In the genomic region with DNA sequence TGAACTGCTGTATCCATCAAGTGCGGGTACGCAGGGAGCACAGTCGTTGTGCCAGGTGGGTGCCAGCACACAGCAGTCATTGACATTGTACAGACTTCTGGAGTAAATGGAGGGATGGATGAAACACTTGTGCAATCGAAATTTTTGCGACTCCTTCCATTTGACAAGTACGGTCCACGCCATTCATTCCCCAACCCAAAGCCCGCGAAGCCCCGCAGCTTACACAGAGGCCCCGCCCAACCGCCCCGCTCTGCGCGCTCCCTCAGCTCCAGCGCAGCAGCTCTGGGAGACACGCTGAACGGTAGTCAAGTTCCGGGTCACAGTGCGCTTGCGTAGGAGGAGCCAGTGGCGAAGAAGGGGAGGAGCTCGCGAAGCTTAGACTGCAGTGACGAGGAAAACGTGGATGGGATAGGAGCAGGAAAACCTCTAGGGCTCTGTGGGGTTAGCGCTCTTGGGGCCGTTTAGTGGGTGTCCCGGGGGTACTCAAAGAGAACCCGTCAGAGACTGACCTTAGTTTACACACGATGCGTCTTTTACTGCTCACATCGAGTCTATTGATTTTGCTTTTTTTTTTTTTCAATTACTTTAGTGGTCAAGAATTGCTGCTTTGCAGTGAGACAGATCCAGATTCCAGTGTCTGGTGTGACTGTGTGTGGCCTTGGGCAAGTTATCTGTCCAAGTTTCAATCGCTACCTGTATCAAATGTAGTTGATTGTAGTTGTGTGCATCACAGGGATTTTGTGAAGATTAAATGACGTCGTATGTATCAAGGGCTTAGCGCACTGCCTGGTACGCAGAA, we compare ENCODE assay signal across 8 cellular contexts. TPM values are rescaled to one million over a fixed set of nuclear protein-coding genes. Genes with fewer than 3 reads are reported as not detected.
DNase-seq lines count a peak whose midpoint lies in the region; ATAC-seq and TF ChIP-seq lines count a peak whose summit lies in the region.

No MANE protein-coding gene starts in this region.

- intact Hi-C loops in dorsolateral prefrontal cortex (cut with DNase I) = loop anchor here in 1 of 2 donors (1.0 to 2.0 kb wide), 3 partner anchors 15 to 987 kb away; partner anchors contain the start of genes MRPL50, TEX10 and ZNF189

- peak; percentile 79 for TF ChIP-seq POLR2A in GM19193 (IDR thresholded peaks at IDR 0.05; ENCODE audit: extremely low read depth, insufficient read depth, insufficient read length)

- peak; percentile 100 for ATAC-seq in HG03432 (IDR thresholded peaks at IDR 0.05; ENCODE audit: unreplicated experiment)

- H3K9me3 ChIP-seq in liver (ENCODE audit: control insufficient read depth in 4 of 4, low read length in 3 of 4) = no peaks in the 10 kb centered on the region

- DNase-seq in AML-193 (lab: John Stamatoyannopoulos, UW) (peak; percentile 93 to 95), NCI-H524 (lab: John Stamatoyannopoulos, UW) (peak; percentile 96 to 97), dorsolateral prefrontal cortex (peak; percentile 85 to 95 (median 92))
- DNase-seq in activated CD4-positive, alpha-beta T cell treated with anti-CD3 and anti-CD28 coated beads, Interleukin-2, amount 50 U/mL, for 24 hours (ENCODE audit: low read depth in 1 of 2, low spot score in 1 of 2) = peak; percentile 59 to 88
- peak; percentile 79 for DNase-seq in stimulated activated CD4-positive, alpha-beta T cell treated with anti-CD3 and anti-CD28 coated beads, Interleukin-2, amount 100 ng/mL, for 48 hours

- TF ChIP-seq RAD21 in liver (IDR thresholded peaks at IDR 0.05) = no peak

- H3K27me3 ChIP-seq in dorsolateral prefrontal cortex = peaks cover 0 to 2% (median 0%) of the 10 kb centered on the region in 45 donors
- H3K27me3 ChIP-seq in liver (ENCODE audit: control insufficient read depth in 4 of 4, insufficient read depth in 4 of 4, low read length in 3 of 4) = no peaks in the 10 kb centered on the region

- H3K36me3 ChIP-seq in liver (ENCODE audit: control insufficient read depth in 4 of 4, insufficient read depth in 3 of 4, low read depth in 1 of 4, low read length in 3 of 4) = no peaks in the 10 kb centered on the region

- WGBS in liver = 14% methylated on average over 38 of the region's 38 CpGs

- H3K4me1 ChIP-seq in liver (ENCODE audit: control insufficient read depth in 4 of 4, insufficient read depth in 4 of 4, low read length in 3 of 4) = peaks cover 3 to 9% (median 3%) of the 10 kb centered on the region in 4 donors

- H3K4me3 ChIP-seq in dorsolateral prefrontal cortex = peak overlapping the region; percentile 39 to 81 (median 63)
- peak overlapping the region; percentile 49 to 74 (median 68) for H3K4me3 ChIP-seq in liver (ENCODE audit: low read depth in 1 of 3, low read length in 3 of 3)

- peak overlapping the region in 1 of 2 donors; percentile 60 for H3K9ac ChIP-seq in liver (ENCODE audit: low read depth in 1 of 2, low read length in 2 of 2)

- H3K27ac ChIP-seq in dorsolateral prefrontal cortex = peak overlapping the region in 23 of 59 donors; percentile 2 to 72 (median 46)
- H3K27ac ChIP-seq in liver (ENCODE audit: low read depth in 1 of 2, low read length in 2 of 2) = no peak overlapping the region

- TF ChIP-seq CTCF in dorsolateral prefrontal cortex (IDR thresholded peaks at IDR 0.05 in 54 of 56, conservative IDR thresholded peaks at IDR 0.05 in 2 of 56; ENCODE audit: low read depth in 1 of 56, partially characterized antibody in 56 of 56) = peak in 30 of 56 donors; percentile 8 to 57 (median 32)
- TF ChIP-seq CTCF in liver (IDR thresholded peaks at IDR 0.05; ENCODE audit: low read depth, low read length, missing input control) = no peak

TF ChIP-seq in liver, 16 proteins besides CTCF, POLR2A, EP300 and RAD21:
- TF ChIP-seq GABPA (IDR thresholded peaks at IDR 0.05 in 1 of 2, conservative IDR thresholded peaks at IDR 0.05 in 1 of 2) = peak in 1 of 2 donors; percentile 71
- no peak for TF ChIP-seq HNF4A (conservative IDR thresholded peaks at IDR 0.05)
- TF ChIP-seq RXRA (IDR thresholded peaks at IDR 0.05) = peak; percentile 12 to 27
- TF ChIP-seq SP1 (IDR thresholded peaks at IDR 0.05) = peak; percentile 48
- no peak for TF ChIP-seq YY1 (IDR thresholded peaks at IDR 0.05)
- TF ChIP-seq EGR1 (IDR thresholded peaks at IDR 0.05; ENCODE audit: low read depth in 2 of 2) = peak in 1 of 2 donors; percentile 25
- TF ChIP-seq, protein P1, sequence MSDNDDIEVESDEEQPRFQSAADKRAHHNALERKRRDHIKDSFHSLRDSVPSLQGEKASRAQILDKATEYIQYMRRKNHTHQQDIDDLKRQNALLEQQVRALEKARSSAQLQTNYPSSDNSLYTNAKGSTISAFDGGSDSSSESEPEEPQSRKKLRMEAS (IDR thresholded peaks at IDR 0.05) = peak; percentile 27

RNA-seq across cellular contexts. Expression of gene MSANTD3, which starts 15.3 kb away (rescaled TPM):
- total RNA-seq in dorsolateral prefrontal cortex (10 to 100 TPM; 19.8 to 52.0 (median 34.3) TPM), liver (1 to 10 TPM; 5.9 to 7.3 TPM)
- 1 to 10 TPM; 4.3 to 7.4 TPM for polyA plus RNA-seq in liver

RNA-seq across cellular contexts. Expression of gene TEX10, which starts 58.9 kb away (rescaled TPM):
- total RNA-seq in dorsolateral prefrontal cortex (10 to 100 TPM in 119 of 120 experiments, 1 to 10 TPM in 1; 8.5 to 18.4 (median 13.1) TPM), liver (10 to 100 TPM in 1 of 2 donors, 1 to 10 TPM in 1; 7.4 to 10.0 TPM)
- polyA plus RNA-seq in liver = 1 to 10 TPM; 3.3 to 4.7 TPM
